Comparison of ENCODE assay signal across 8 cellular contexts in genomic region chr9:112819635-112820496, GRCh38.
DNase-seq lines count a peak whose midpoint lies in the region; ATAC-seq, FAIRE-seq and TF ChIP-seq lines count a peak whose summit lies in the region.

No MANE protein-coding gene starts in this region.

- CTCF ChIA-PET in CD4-positive, alpha-beta T cell (lab: Charles Lee), result interaction anchor here (0.6 kb wide), 1 partner anchor 449 kb away, joined by 4 read pairs; no protein-coding TSS in a partner anchor
- CTCF ChIA-PET in Panc1 (lab: Charles Lee), result interaction anchor here (0.5 to 0.6 kb wide), 2 partner anchors 27 to 99 kb away, joined by 3 to 4 read pairs; no protein-coding TSS in a partner anchor

- H3K4me3 ChIP-seq in KMS-11 (IDR thresholded peaks at IDR 0.05; ENCODE audit: insufficient read depth, low read depth, low read length) (no peak overlapping the region), Panc1 (ENCODE audit: low read depth in 2 of 2, low read length in 2 of 2) (no peak overlapping the region), epithelial cell of proximal tubule (ENCODE audit: low read depth, low read length) (no peak overlapping the region)

- no TSS peak for BruUV-seq in Panc1 (replicated peaks; lab: Mats Ljungman, UMichigan)

- H3K79me2 ChIP-seq in KMS-11 (ENCODE audit: insufficient read depth, low read depth), result no peaks in the 10 kb centered on the region

- H3K27ac Mint-ChIP-seq in CD4-positive, alpha-beta T cell, result no peak overlapping the region
- H3K27ac Mint-ChIP-seq in nephron progenitor cell, result no peak overlapping the region

- no peaks in the 10 kb centered on the region for H3K4me1 Mint-ChIP-seq in CD4-positive, alpha-beta T cell (ENCODE audit: low read depth)
- H3K4me1 Mint-ChIP-seq in nephron progenitor cell, result peaks cover 4% of the 10 kb centered on the region

- H3K4me2 ChIP-seq in KMS-11, result no peak overlapping the region

- no peak overlapping the region for H3K4me3 Mint-ChIP-seq in CD4-positive, alpha-beta T cell
- H3K4me3 Mint-ChIP-seq in nephron progenitor cell, result no peak overlapping the region

- H3K27me3 Mint-ChIP-seq in CD4-positive, alpha-beta T cell, result no peaks in the 10 kb centered on the region
- no peaks in the 10 kb centered on the region for H3K27me3 Mint-ChIP-seq in nephron progenitor cell (ENCODE audit: low read depth, poor library complexity)

- TF ChIP-seq POLR2A in GM12892 (IDR thresholded peaks at IDR 0.05; ENCODE audit: low read depth, low read length), result no peak

- peak; percentile 48 for TF ChIP-seq CTCF in CD4-positive, alpha-beta T cell (IDR thresholded peaks at IDR 0.05)
- peak; percentile 77 for TF ChIP-seq CTCF in KMS-11 (conservative IDR thresholded peaks at IDR 0.05; ENCODE audit: low read depth, low read length)
- TF ChIP-seq CTCF in Panc1 (IDR thresholded peaks at IDR 0.05), result peak; percentile 80
- peak; percentile 88 for TF ChIP-seq CTCF in epithelial cell of proximal tubule (conservative IDR thresholded peaks at IDR 0.05; ENCODE audit: low read depth, low read length)
- peak; percentile 75 for TF ChIP-seq CTCF in nephron progenitor cell (IDR thresholded peaks at IDR 0.05)

- no peak overlapping the region for H3K9ac ChIP-seq in KMS-11

- POLR2A ChIA-PET in CD4-positive, alpha-beta T cell (lab: Charles Lee), result no interaction called here
- POLR2A ChIA-PET in Panc1 (lab: Charles Lee), result interaction anchor here (0.5 to 0.6 kb wide), 2 partner anchors 329 to 556 kb away, joined by 3 to 6 read pairs; no protein-coding TSS in a partner anchor

- H3K4me1 ChIP-seq in KMS-11 (ENCODE audit: low read depth, poor library complexity, severe bottlenecking) (no peaks in the 10 kb centered on the region), Panc1 (ENCODE audit: control insufficient read depth, insufficient read depth, low read length) (no peaks in the 10 kb centered on the region)

- H3K36me3 Mint-ChIP-seq in CD4-positive, alpha-beta T cell (ENCODE audit: low read depth), result peaks cover 48% of the 10 kb centered on the region
- peaks cover 15% of the 10 kb centered on the region for H3K36me3 Mint-ChIP-seq in nephron progenitor cell (ENCODE audit: low read depth)

- H3K27ac ChIP-seq in CD4-positive, alpha-beta T cell (ENCODE audit: low read depth, low read length), result no peak overlapping the region
- H3K27ac ChIP-seq in KMS-11 (no peak overlapping the region), Panc1 (ENCODE audit: low read length) (no peak overlapping the region)

- no peak for ATAC-seq in CD4-positive, alpha-beta T cell (ENCODE audit: poor library complexity)
- ATAC-seq in GM18870 (IDR thresholded peaks at IDR 0.05; ENCODE audit: unreplicated experiment) (peak; percentile 64), Panc1 (peak; percentile 95), HG02884 (IDR thresholded peaks at IDR 0.05; ENCODE audit: unreplicated experiment) (no peak)

- H4K20me1 ChIP-seq in KMS-11 (ENCODE audit: insufficient read depth), result no peaks in the 10 kb centered on the region

- no peaks in the 10 kb centered on the region for H3K36me3 ChIP-seq in KMS-11 (ENCODE audit: insufficient read depth)
- H3K36me3 ChIP-seq in Panc1 (ENCODE audit: control insufficient read depth, insufficient read depth, low read length), result no peaks in the 10 kb centered on the region

- in situ Hi-C loops in Panc1 (cut with HindIII; ENCODE audit: low pct_unique_long_range_greater_than_20kb, low sequenced_read_pairs), result no loop called here

- no peaks in the 10 kb centered on the region for H3K9me3 ChIP-seq in CD4-positive, alpha-beta T cell (ENCODE audit: control insufficient read depth, low read length)
- H3K9me3 ChIP-seq in Panc1 (ENCODE audit: control insufficient read depth, insufficient read depth, low read depth, low read length), result no peaks in the 10 kb centered on the region

- no peak for FAIRE-seq in GM12892 (lab: Jason Lieb, UNC)

- H3K9me3 Mint-ChIP-seq in CD4-positive, alpha-beta T cell, result no peaks in the 10 kb centered on the region
- H3K9me3 Mint-ChIP-seq in nephron progenitor cell, result no peaks in the 10 kb centered on the region

- DNase-seq in CD4-positive, alpha-beta T cell, result no peak
- peak; percentile 12 for DNase-seq in Panc1 (ENCODE audit: low read depth, low spot score)
- DNase-seq in epithelial cell of proximal tubule (ENCODE audit: low read depth), result peak; percentile 39
- DNase-seq in nephron progenitor cell, result peak; percentile 36
- no peak for DNase-seq in GM12892 (ENCODE audit: insufficient read length)

- intact Hi-C loops in CD4-positive, alpha-beta T cell (cut with DNase I, micrococcal nuclease), result no loop called here
- intact Hi-C loops in Panc1 (cut with micrococcal nuclease; ENCODE audit: unreplicated experiment), result no loop called here

- no peak overlapping the region for H2AFZ ChIP-seq in KMS-11 (ENCODE audit: low read depth)

- no peaks in the 10 kb centered on the region for H3K27me3 ChIP-seq in CD4-positive, alpha-beta T cell (ENCODE audit: control insufficient read depth, insufficient read depth, low read length)
- H3K27me3 ChIP-seq in KMS-11 (ENCODE audit: insufficient read depth, low read depth), result no peaks in the 10 kb centered on the region
- no peaks in the 10 kb centered on the region for H3K27me3 ChIP-seq in Panc1 (ENCODE audit: control insufficient read depth, insufficient read depth, low read length)

Comparison
In these comparisons a context has a peak if more than half of its experiments do, and no peak if none do; other contexts are left out.
1. ATAC-seq: peak in GM18870 (single experiment) and Panc1 (single experiment); none in CD4-positive, alpha-beta T cell (single experiment) and HG02884 (single experiment).
2. DNase-seq: peak in Panc1 (single experiment), epithelial cell of proximal tubule (single experiment) and nephron progenitor cell (single experiment); none in CD4-positive, alpha-beta T cell (0 of 10) and GM12892 (single experiment).
3. Peak in every context shown above with its lines, with median percentiles within 50 percentile points of each other: CTCF ChIP-seq.